ENCODE assay signal across 1 cellular context in the genomic region with DNA sequence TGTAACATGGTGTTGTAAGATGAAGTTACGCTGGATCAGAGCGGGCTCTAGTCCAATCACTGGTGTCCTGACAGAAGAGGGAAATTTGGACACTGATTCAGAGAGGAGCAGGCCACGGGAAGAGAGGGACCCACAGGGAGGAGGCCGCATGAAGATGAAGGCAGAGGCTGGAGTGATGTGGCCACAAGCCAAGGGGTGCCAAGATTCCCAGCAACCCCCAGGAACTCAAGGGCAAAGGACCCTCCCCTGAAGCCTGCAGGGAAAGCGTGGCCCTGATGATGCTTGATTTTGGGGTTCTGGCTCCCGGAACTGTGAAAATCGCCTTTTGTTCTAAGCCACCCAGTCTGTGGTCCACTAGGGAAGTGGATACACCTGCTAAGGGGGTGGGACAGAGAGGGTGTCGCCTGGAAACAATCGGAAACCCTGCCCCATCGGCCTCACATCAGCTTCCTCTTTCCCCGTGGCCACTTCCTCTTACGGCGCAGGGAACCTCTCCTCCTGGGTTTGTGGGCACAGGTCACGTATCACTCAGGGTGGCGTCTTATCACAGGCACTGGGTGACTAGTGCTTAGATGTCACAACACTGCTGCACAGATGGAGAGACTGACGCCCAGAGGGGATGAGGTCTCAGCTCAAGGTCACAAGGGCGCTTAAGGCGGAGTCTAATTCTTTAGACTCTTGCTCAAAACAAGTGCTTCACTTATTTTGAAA.
TF ChIP-seq lines count a peak whose summit lies in the region.

No MANE protein-coding gene starts in this region.

TF ChIP-seq in K562, 482 proteins besides CTCF, POLR2A, EP300 and RAD21 (continued from another document):
- 0 out of 4 replicates have a peak, but pooled peaks of 1 of the 2 experiments have one; percentile 38 for TF ChIP-seq ETV6 (IDR thresholded peaks at IDR 0.05; ENCODE audit: borderline replicate concordance in 1 of 2, low read depth in 2 of 2, low read length in 1 of 2)
- TF ChIP-seq ETV6 (CRISPR knock-in tag; IDR thresholded peaks at IDR 0.05; ENCODE audit: borderline replicate concordance) = no peak
- no peak for TF ChIP-seq NCOA1 (IDR thresholded peaks at IDR 0.05; ENCODE audit: low read depth)
- no peak for TF ChIP-seq SLC30A9 (CRISPR knock-in tag; IDR thresholded peaks at IDR 0.05)
- TF ChIP-seq CTBP1 (IDR thresholded peaks at IDR 0.05; ENCODE audit: borderline replicate concordance) = peak; percentile 84
- no peak for TF ChIP-seq KDM1A (IDR thresholded peaks at IDR 0.05)
- TF ChIP-seq, protein P1, sequence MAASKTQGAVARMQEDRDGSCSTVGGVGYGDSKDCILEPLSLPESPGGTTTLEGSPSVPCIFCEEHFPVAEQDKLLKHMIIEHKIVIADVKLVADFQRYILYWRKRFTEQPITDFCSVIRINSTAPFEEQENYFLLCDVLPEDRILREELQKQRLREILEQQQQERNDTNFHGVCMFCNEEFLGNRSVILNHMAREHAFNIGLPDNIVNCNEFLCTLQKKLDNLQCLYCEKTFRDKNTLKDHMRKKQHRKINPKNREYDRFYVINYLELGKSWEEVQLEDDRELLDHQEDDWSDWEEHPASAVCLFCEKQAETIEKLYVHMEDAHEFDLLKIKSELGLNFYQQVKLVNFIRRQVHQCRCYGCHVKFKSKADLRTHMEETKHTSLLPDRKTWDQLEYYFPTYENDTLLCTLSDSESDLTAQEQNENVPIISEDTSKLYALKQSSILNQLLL (CRISPR knock-in tag; IDR thresholded peaks at IDR 0.05; ENCODE audit: borderline replicate concordance) = no peak
- TF ChIP-seq, protein P2, sequence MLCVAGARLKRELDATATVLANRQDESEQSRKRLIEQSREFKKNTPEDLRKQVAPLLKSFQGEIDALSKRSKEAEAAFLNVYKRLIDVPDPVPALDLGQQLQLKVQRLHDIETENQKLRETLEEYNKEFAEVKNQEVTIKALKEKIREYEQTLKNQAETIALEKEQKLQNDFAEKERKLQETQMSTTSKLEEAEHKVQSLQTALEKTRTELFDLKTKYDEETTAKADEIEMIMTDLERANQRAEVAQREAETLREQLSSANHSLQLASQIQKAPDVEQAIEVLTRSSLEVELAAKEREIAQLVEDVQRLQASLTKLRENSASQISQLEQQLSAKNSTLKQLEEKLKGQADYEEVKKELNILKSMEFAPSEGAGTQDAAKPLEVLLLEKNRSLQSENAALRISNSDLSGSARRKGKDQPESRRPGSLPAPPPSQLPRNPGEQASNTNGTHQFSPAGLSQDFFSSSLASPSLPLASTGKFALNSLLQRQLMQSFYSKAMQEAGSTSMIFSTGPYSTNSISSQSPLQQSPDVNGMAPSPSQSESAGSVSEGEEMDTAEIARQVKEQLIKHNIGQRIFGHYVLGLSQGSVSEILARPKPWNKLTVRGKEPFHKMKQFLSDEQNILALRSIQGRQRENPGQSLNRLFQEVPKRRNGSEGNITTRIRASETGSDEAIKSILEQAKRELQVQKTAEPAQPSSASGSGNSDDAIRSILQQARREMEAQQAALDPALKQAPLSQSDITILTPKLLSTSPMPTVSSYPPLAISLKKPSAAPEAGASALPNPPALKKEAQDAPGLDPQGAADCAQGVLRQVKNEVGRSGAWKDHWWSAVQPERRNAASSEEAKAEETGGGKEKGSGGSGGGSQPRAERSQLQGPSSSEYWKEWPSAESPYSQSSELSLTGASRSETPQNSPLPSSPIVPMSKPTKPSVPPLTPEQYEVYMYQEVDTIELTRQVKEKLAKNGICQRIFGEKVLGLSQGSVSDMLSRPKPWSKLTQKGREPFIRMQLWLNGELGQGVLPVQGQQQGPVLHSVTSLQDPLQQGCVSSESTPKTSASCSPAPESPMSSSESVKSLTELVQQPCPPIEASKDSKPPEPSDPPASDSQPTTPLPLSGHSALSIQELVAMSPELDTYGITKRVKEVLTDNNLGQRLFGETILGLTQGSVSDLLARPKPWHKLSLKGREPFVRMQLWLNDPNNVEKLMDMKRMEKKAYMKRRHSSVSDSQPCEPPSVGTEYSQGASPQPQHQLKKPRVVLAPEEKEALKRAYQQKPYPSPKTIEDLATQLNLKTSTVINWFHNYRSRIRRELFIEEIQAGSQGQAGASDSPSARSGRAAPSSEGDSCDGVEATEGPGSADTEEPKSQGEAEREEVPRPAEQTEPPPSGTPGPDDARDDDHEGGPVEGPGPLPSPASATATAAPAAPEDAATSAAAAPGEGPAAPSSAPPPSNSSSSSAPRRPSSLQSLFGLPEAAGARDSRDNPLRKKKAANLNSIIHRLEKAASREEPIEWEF (CRISPR knock-in tag; IDR thresholded peaks at IDR 0.05) = no peak
- TF ChIP-seq BRD4 (IDR thresholded peaks at IDR 0.05) = no peak
- peak; percentile 27; the same call in 1 of the 2 replicates for TF ChIP-seq ELF1 (tag; IDR thresholded peaks at IDR 0.05)
- TF ChIP-seq, protein P3, sequence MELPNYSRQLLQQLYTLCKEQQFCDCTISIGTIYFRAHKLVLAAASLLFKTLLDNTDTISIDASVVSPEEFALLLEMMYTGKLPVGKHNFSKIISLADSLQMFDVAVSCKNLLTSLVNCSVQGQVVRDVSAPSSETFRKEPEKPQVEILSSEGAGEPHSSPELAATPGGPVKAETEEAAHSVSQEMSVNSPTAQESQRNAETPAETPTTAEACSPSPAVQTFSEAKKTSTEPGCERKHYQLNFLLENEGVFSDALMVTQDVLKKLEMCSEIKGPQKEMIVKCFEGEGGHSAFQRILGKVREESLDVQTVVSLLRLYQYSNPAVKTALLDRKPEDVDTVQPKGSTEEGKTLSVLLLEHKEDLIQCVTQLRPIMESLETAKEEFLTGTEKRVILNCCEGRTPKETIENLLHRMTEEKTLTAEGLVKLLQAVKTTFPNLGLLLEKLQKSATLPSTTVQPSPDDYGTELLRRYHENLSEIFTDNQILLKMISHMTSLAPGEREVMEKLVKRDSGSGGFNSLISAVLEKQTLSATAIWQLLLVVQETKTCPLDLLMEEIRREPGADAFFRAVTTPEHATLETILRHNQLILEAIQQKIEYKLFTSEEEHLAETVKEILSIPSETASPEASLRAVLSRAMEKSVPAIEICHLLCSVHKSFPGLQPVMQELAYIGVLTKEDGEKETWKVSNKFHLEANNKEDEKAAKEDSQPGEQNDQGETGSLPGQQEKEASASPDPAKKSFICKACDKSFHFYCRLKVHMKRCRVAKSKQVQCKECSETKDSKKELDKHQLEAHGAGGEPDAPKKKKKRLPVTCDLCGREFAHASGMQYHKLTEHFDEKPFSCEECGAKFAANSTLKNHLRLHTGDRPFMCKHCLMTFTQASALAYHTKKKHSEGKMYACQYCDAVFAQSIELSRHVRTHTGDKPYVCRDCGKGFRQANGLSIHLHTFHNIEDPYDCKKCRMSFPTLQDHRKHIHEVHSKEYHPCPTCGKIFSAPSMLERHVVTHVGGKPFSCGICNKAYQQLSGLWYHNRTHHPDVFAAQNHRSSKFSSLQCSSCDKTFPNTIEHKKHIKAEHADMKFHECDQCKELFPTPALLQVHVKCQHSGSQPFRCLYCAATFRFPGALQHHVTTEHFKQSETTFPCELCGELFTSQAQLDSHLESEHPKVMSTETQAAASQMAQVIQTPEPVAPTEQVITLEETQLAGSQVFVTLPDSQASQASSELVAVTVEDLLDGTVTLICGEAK (IDR thresholded peaks at IDR 0.05) = peak; percentile 34; the same call in 1 of the 2 replicates
- TF ChIP-seq, protein P3 (CRISPR knock-in tag; IDR thresholded peaks at IDR 0.05) = no peak
- no peak for TF ChIP-seq ARID1B (IDR thresholded peaks at IDR 0.05)
- TF ChIP-seq SOX6 (IDR thresholded peaks at IDR 0.05) = no peak
- no peak for TF ChIP-seq HEY1 (CRISPR knock-in tag; IDR thresholded peaks at IDR 0.05; ENCODE audit: borderline replicate concordance)
- TF ChIP-seq XRCC5 (IDR thresholded peaks at IDR 0.05; ENCODE audit: low read depth, low read length) = no peak
- TF ChIP-seq PML (IDR thresholded peaks at IDR 0.05; ENCODE audit: low read length) = no peak
- no peak for TF ChIP-seq ZNF444 (CRISPR knock-in tag; IDR thresholded peaks at IDR 0.05)
- TF ChIP-seq ZNF212 (CRISPR knock-in tag; IDR thresholded peaks at IDR 0.05) = no peak
- no peak for TF ChIP-seq ZBTB7A (IDR thresholded peaks at IDR 0.05; ENCODE audit: borderline replicate concordance, control insufficient read depth, low read depth, low read length)
- TF ChIP-seq RFX1 (IDR thresholded peaks at IDR 0.05) = peak; percentile 40; the same call in 1 of the 2 replicates
- TF ChIP-seq PCBP1 (IDR thresholded peaks at IDR 0.05; ENCODE audit: low read depth, low read length, poor library complexity, severe bottlenecking) = no peak
- no peak for TF ChIP-seq PHF20 (IDR thresholded peaks at IDR 0.05; ENCODE audit: partially characterized antibody)
- TF ChIP-seq HDGF (IDR thresholded peaks at IDR 0.05) = no peak
- no peak for TF ChIP-seq SREBF2 (CRISPR knock-in tag; IDR thresholded peaks at IDR 0.05)
- TF ChIP-seq, protein P4, sequence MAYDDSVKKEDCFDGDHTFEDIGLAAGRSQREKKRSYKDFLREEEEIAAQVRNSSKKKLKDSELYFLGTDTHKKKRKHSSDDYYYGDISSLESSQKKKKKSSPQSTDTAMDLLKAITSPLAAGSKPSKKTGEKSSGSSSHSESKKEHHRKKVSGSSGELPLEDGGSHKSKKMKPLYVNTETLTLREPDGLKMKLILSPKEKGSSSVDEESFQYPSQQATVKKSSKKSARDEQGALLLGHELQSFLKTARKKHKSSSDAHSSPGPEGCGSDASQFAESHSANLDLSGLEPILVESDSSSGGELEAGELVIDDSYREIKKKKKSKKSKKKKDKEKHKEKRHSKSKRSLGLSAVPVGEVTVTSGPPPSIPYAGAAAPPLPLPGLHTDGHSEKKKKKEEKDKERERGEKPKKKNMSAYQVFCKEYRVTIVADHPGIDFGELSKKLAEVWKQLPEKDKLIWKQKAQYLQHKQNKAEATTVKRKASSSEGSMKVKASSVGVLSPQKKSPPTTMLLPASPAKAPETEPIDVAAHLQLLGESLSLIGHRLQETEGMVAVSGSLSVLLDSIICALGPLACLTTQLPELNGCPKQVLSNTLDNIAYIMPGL (CRISPR knock-in tag; IDR thresholded peaks at IDR 0.05) = no peak
- peak; percentile 30; the same call in 1 of the 2 replicates for TF ChIP-seq ESRRA (IDR thresholded peaks at IDR 0.05; ENCODE audit: borderline replicate concordance, low read depth)
- TF ChIP-seq ZNF224 (CRISPR knock-in tag; IDR thresholded peaks at IDR 0.05) = no peak
- no peak for TF ChIP-seq KLF13 (tag; IDR thresholded peaks at IDR 0.05; ENCODE audit: borderline replicate concordance, low read depth)
- TF ChIP-seq, protein P5, sequence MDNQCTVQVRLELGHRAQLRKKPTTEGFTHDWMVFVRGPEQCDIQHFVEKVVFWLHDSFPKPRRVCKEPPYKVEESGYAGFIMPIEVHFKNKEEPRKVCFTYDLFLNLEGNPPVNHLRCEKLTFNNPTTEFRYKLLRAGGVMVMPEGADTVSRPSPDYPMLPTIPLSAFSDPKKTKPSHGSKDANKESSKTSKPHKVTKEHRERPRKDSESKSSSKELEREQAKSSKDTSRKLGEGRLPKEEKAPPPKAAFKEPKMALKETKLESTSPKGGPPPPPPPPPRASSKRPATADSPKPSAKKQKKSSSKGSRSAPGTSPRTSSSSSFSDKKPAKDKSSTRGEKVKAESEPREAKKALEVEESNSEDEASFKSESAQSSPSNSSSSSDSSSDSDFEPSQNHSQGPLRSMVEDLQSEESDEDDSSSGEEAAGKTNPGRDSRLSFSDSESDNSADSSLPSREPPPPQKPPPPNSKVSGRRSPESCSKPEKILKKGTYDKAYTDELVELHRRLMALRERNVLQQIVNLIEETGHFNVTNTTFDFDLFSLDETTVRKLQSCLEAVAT (IDR thresholded peaks at IDR 0.05) = no peak
- TF ChIP-seq SRSF1 (IDR thresholded peaks at IDR 0.05; ENCODE audit: low read depth, low read length) = no peak
- no peak for TF ChIP-seq SMAD1 (IDR thresholded peaks at IDR 0.05; ENCODE audit: low read depth, low read length, partially characterized antibody)
- TF ChIP-seq SPI1 (IDR thresholded peaks at IDR 0.05; ENCODE audit: borderline replicate concordance, low read depth, low read length) = peak; percentile 97
- TF ChIP-seq ZNF384 (IDR thresholded peaks at IDR 0.05; ENCODE audit: low read depth, low read length) = no peak
- TF ChIP-seq, protein P6, sequence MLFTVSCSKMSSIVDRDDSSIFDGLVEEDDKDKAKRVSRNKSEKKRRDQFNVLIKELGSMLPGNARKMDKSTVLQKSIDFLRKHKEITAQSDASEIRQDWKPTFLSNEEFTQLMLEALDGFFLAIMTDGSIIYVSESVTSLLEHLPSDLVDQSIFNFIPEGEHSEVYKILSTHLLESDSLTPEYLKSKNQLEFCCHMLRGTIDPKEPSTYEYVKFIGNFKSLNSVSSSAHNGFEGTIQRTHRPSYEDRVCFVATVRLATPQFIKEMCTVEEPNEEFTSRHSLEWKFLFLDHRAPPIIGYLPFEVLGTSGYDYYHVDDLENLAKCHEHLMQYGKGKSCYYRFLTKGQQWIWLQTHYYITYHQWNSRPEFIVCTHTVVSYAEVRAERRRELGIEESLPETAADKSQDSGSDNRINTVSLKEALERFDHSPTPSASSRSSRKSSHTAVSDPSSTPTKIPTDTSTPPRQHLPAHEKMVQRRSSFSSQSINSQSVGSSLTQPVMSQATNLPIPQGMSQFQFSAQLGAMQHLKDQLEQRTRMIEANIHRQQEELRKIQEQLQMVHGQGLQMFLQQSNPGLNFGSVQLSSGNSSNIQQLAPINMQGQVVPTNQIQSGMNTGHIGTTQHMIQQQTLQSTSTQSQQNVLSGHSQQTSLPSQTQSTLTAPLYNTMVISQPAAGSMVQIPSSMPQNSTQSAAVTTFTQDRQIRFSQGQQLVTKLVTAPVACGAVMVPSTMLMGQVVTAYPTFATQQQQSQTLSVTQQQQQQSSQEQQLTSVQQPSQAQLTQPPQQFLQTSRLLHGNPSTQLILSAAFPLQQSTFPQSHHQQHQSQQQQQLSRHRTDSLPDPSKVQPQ (CRISPR knock-in tag; IDR thresholded peaks at IDR 0.05; ENCODE audit: borderline replicate concordance) = no peak
- TF ChIP-seq ZNF57 (CRISPR knock-in tag; IDR thresholded peaks at IDR 0.05) = no peak
- no peak for TF ChIP-seq NUFIP1 (IDR thresholded peaks at IDR 0.05; ENCODE audit: partially characterized antibody)
- TF ChIP-seq ZNF586 (CRISPR knock-in tag; conservative IDR thresholded peaks at IDR 0.05) = no peak
